Comparison of ENCODE assay signal across 8 cellular contexts in genomic region chr5:81755320-81755719, GRCh38. TPM values are rescaled to one million over a fixed set of nuclear protein-coding genes. Genes with fewer than 3 reads are reported as not detected.
A peak's percentile ranks its signal among the peaks of the same experiment; 100 is the strongest.
DNase-seq lines count a peak whose midpoint lies in the region; ATAC-seq and TF ChIP-seq lines count a peak whose summit lies in the region.

No MANE protein-coding gene starts in this region.

- TF ChIP-seq CTCF in heart right ventricle (IDR thresholded peaks at IDR 0.05) (no peak), cardiac fibroblast (IDR thresholded peaks at IDR 0.05; ENCODE audit: low read depth, low read length) (no peak), lung (IDR thresholded peaks at IDR 0.05; ENCODE audit: control extremely low read depth, extremely low read depth) (no peak), vagina (IDR thresholded peaks at IDR 0.05) (no peak)

- no peaks in the 10 kb centered on the region for H3K9me3 ChIP-seq in heart right ventricle
- no peaks in the 10 kb centered on the region for H3K9me3 ChIP-seq in lung (ENCODE audit: control insufficient read depth in 2 of 2, insufficient read depth in 1 of 2, low read length in 1 of 2)
- H3K9me3 ChIP-seq in vagina = no peaks in the 10 kb centered on the region
- H3K9me3 ChIP-seq in Karpas-422 (ENCODE audit: low read length) = no peaks in the 10 kb centered on the region
- no peaks in the 10 kb centered on the region for H3K9me3 ChIP-seq in effector memory CD4-positive, alpha-beta T cell (ENCODE audit: control insufficient read depth, low read length)

- TF ChIP-seq POLR2A in vagina (IDR thresholded peaks at IDR 0.05) = no peak

- H3K9me2 ChIP-seq in Karpas-422 (replicated peaks; ENCODE audit: insufficient read depth, low read length) = no peaks in the 10 kb centered on the region

- no peak overlapping the region for H3K4me3 Mint-ChIP-seq in activated T-helper 17 cell treated with anti-CD3 and anti-CD28 coated beads, Interleukin-2, amount 50 U/mL, for 72 hours

- H2AFZ ChIP-seq in Karpas-422 (ENCODE audit: low read length) = no peak overlapping the region

- no peaks in the 10 kb centered on the region for H3K27me3 ChIP-seq in heart right ventricle
- no peaks in the 10 kb centered on the region for H3K27me3 ChIP-seq in lung (ENCODE audit: control insufficient read depth, insufficient read depth)
- H3K27me3 ChIP-seq in vagina = no peaks in the 10 kb centered on the region
- H3K27me3 ChIP-seq in Karpas-422 (ENCODE audit: low read length) = peaks cover 6% of the 10 kb centered on the region; the same call in 1 of the 2 replicates
- H3K27me3 ChIP-seq in effector memory CD4-positive, alpha-beta T cell (replicated peaks; ENCODE audit: control insufficient read depth, insufficient read depth, low read length, poor library complexity, severe bottlenecking) = no peaks in the 10 kb centered on the region

- no peaks in the 10 kb centered on the region for H3K27me3 Mint-ChIP-seq in activated T-helper 17 cell treated with anti-CD3 and anti-CD28 coated beads, Interleukin-2, amount 50 U/mL, for 72 hours

- no peak overlapping the region for H3K4me2 ChIP-seq in Karpas-422 (ENCODE audit: low read depth, low read length, poor library complexity, severe bottlenecking)

- ATAC-seq in heart right ventricle (peak in 1 of 8 donors; percentile 1), Right ventricle myocardium superior (ENCODE audit: poor library complexity) (no peak), lung (ENCODE audit: insufficient read depth, low FRiP score) (no peak)
- no peak for ATAC-seq in activated T-helper 17 cell treated with anti-CD3 and anti-CD28 coated beads, Interleukin-2, amount 50 U/mL, for 72 hours (replicated peaks)

- H3K9ac ChIP-seq in Karpas-422 (ENCODE audit: low read length) = no peak overlapping the region

- intact Hi-C loops in heart right ventricle (cut with DNase I) = loop anchor here in 3 of 10 donors (10.0 kb wide), 3 partner anchors 219 to 409 kb away; partner anchors contain the start of gene ATG10 (in 1 of the 3)
- intact Hi-C loops in Right ventricle myocardium superior (cut with DNase I) = loop anchor here (10.0 kb wide), 1 partner anchor 219 kb away; the partner anchor contains the start of gene ATG10
- intact Hi-C loops in vagina (cut with DNase I) = no loop called here

- H3K36me3 Mint-ChIP-seq in activated T-helper 17 cell treated with anti-CD3 and anti-CD28 coated beads, Interleukin-2, amount 50 U/mL, for 72 hours (ENCODE audit: low read depth) = no peaks in the 10 kb centered on the region

- DNase-seq in heart right ventricle (no peak), Right ventricle myocardium superior (no peak), cardiac fibroblast (ENCODE audit: low read depth in 2 of 2) (peak; percentile 86 to 95), lung (ENCODE audit: low spot score) (peak; percentile 44), vagina (ENCODE audit: extremely low spot score in 2 of 2) (no peak), Karpas-422 (no peak)
- DNase-seq in effector memory CD4-positive, alpha-beta T cell = no peak

- H3K4me1 ChIP-seq in heart right ventricle = peaks cover 0 to 54% (median 29%) of the 10 kb centered on the region in 9 donors
- no peaks in the 10 kb centered on the region for H3K4me1 ChIP-seq in lung (ENCODE audit: control insufficient read depth in 2 of 2, insufficient read depth in 2 of 2, low read length in 2 of 2)
- peaks cover 36% of the 10 kb centered on the region for H3K4me1 ChIP-seq in vagina
- H3K4me1 ChIP-seq in Karpas-422 (ENCODE audit: low read length) = peaks cover 14% of the 10 kb centered on the region
- peaks cover 4% of the 10 kb centered on the region for H3K4me1 ChIP-seq in effector memory CD4-positive, alpha-beta T cell (ENCODE audit: control insufficient read depth, insufficient read depth, low read length, poor library complexity, severe bottlenecking)

- no peaks in the 10 kb centered on the region; the same call in 1 of the 2 replicates for H3K79me2 ChIP-seq in Karpas-422 (ENCODE audit: low read length)

- no peaks in the 10 kb centered on the region for H3K36me3 ChIP-seq in heart right ventricle
- no peaks in the 10 kb centered on the region for H3K36me3 ChIP-seq in lung (ENCODE audit: control insufficient read depth in 2 of 2, insufficient read depth in 2 of 2, low read length in 2 of 2)
- H3K36me3 ChIP-seq in vagina = no peaks in the 10 kb centered on the region
- H3K36me3 ChIP-seq in Karpas-422 (ENCODE audit: insufficient read depth, low read length) = no peaks in the 10 kb centered on the region
- H3K36me3 ChIP-seq in effector memory CD4-positive, alpha-beta T cell (ENCODE audit: control insufficient read depth, insufficient read depth, low read length) = no peaks in the 10 kb centered on the region

- no peaks in the 10 kb centered on the region for H4K20me1 ChIP-seq in Karpas-422 (ENCODE audit: insufficient read depth, low read depth, low read length)

- no peak overlapping the region for H3K27ac Mint-ChIP-seq in activated T-helper 17 cell treated with anti-CD3 and anti-CD28 coated beads, Interleukin-2, amount 50 U/mL, for 72 hours

- no peaks in the 10 kb centered on the region for H3K4me1 Mint-ChIP-seq in activated T-helper 17 cell treated with anti-CD3 and anti-CD28 coated beads, Interleukin-2, amount 50 U/mL, for 72 hours

- H3K27ac ChIP-seq in heart right ventricle (peak overlapping the region; percentile 19 to 68 (median 32)), lung (ENCODE audit: low read depth in 1 of 2, low read length in 1 of 2) (peak overlapping the region in 1 of 2 donors; percentile 84), vagina (peak overlapping the region; percentile 27), Karpas-422 (ENCODE audit: low read length) (no peak overlapping the region)
- no peak overlapping the region for H3K27ac ChIP-seq in effector memory CD4-positive, alpha-beta T cell (ENCODE audit: insufficient read depth, low read length, poor library complexity, severe bottlenecking)

- WGBS in heart right ventricle, 2 donors = 12 to 14% methylated on average over 2 of the region's 2 CpGs
- WGBS in lung, 2 donors = 46 to 76% methylated on average over 2 of the region's 2 CpGs

- H3K4me3 ChIP-seq in heart right ventricle (no peak overlapping the region), cardiac fibroblast (replicated peaks in 1 of 2; ENCODE audit: low read depth in 2 of 2, low read length in 2 of 2) (no peak overlapping the region), lung (no peak overlapping the region), vagina (no peak overlapping the region), Karpas-422 (ENCODE audit: low read length) (no peak overlapping the region)
- no peak overlapping the region for H3K4me3 ChIP-seq in effector memory CD4-positive, alpha-beta T cell (ENCODE audit: insufficient read depth, low read depth, low read length, poor library complexity, severe bottlenecking)

- no peaks in the 10 kb centered on the region for H3K9me3 Mint-ChIP-seq in activated T-helper 17 cell treated with anti-CD3 and anti-CD28 coated beads, Interleukin-2, amount 50 U/mL, for 72 hours

RNA-seq across cellular contexts. Expression of gene SSBP2, which starts 4.4 kb away (rescaled TPM):
- 10 to 100 TPM; 30.0 to 85.9 (median 56.2) TPM for total RNA-seq in heart right ventricle
- 10 to 100 TPM; 24.2 to 49.6 TPM for polyA plus RNA-seq in heart right ventricle
- total RNA-seq in Right ventricle myocardium superior = 46.9 TPM
- total RNA-seq in lung = 10 to 100 TPM; 36.2 to 99.9 TPM
- polyA plus RNA-seq in lung = 10 to 100 TPM; 17.2 to 18.4 TPM
- total RNA-seq in vagina = 66.3 TPM
- total RNA-seq in Karpas-422 (2014; rRNA removed; shearing (Covaris generic); ENCODE audit: low replicate concordance) = 74.2 and 148 TPM in 2 replicates
- 10 to 100 TPM; 12.5 to 18.3 TPM for total RNA-seq in activated T-helper 17 cell treated with anti-CD3 and anti-CD28 coated beads, Interleukin-2, amount 50 U/mL, for 72 hours

Comparison
In these comparisons a context has a peak if more than half of its experiments do, and no peak if none do; other contexts are left out.
1. DNase-seq: peak in cardiac fibroblast (2 of 2) and lung (single experiment); none in heart right ventricle (0 of 2), Right ventricle myocardium superior (single experiment), vagina (0 of 2), Karpas-422 (single experiment) and effector memory CD4-positive, alpha-beta T cell (0 of 3).
2. H3K27ac ChIP-seq: peak in heart right ventricle (10 of 10) and vagina (single experiment); none in Karpas-422 (single experiment) and effector memory CD4-positive, alpha-beta T cell (single experiment).